In genomic region chr7:142168746-142169145, GRCh38 we compare ENCODE assay signal across 18 cellular contexts. TPM values are rescaled to one million over a fixed set of nuclear protein-coding genes. Genes with fewer than 3 reads are reported as not detected.
A peak's percentile ranks its signal among the peaks of the same experiment; 100 is the strongest.
DNase-seq lines count a peak whose midpoint lies in the region; ATAC-seq, FAIRE-seq and TF ChIP-seq lines count a peak whose summit lies in the region.
"Had no signal": no experiment of that assay in that cellular context is flagged by ENCODE, and none has a peak within 500 bp of the region (broad histone marks: within the 10 kb centered on the region; RNA-seq: fewer than 3 reads in every experiment).

No MANE protein-coding gene starts in this region.

- no peaks in the 10 kb centered on the region for H3K36me3 ChIP-seq in bronchial epithelial cell (ENCODE audit: control insufficient read depth, insufficient read depth, low read length)
- H3K36me3 ChIP-seq in liver (ENCODE audit: control insufficient read depth in 4 of 4, insufficient read depth in 3 of 4, low read depth in 1 of 4, low read length in 3 of 4), result no peaks in the 10 kb centered on the region
- no peaks in the 10 kb centered on the region for H3K36me3 ChIP-seq in neuronal stem cell (replicated peaks in 1 of 2; ENCODE audit: control insufficient read depth in 2 of 2, insufficient read depth in 2 of 2, low read length in 2 of 2)

- TF ChIP-seq RAD21 in liver (IDR thresholded peaks at IDR 0.05), result no peak

- no peak overlapping the region for H3K23ac ChIP-seq in neuronal stem cell (ENCODE audit: low read depth, low read length, poor library complexity)

- no peak overlapping the region for H2BK12ac ChIP-seq in neuronal stem cell (ENCODE audit: low read length)

- H3K4me1 ChIP-seq in liver (ENCODE audit: control insufficient read depth in 4 of 4, insufficient read depth in 4 of 4, low read length in 3 of 4) (peaks cover 0 to 9% (median 4%) of the 10 kb centered on the region in 4 donors), neuronal stem cell (ENCODE audit: control insufficient read depth in 2 of 2, insufficient read depth in 1 of 2, low read depth in 1 of 2, low read length in 2 of 2) (no peaks in the 10 kb centered on the region)

- H3K14ac ChIP-seq in neuronal stem cell (ENCODE audit: low read length), result no peak overlapping the region

- H3K9me3 ChIP-seq in liver (ENCODE audit: control insufficient read depth in 4 of 4, low read length in 3 of 4), result no peaks in the 10 kb centered on the region
- no peaks in the 10 kb centered on the region for H3K9me3 ChIP-seq in neuronal stem cell (replicated peaks in 1 of 2; ENCODE audit: control insufficient read depth in 2 of 2, insufficient read depth in 1 of 2, low read depth in 1 of 2, low read length in 2 of 2)
- H3K9me3 ChIP-seq: neutrophil had no signal

- H2BK15ac ChIP-seq in neuronal stem cell (ENCODE audit: low read length), result no peak overlapping the region

- FAIRE-seq in H54 (lab: Jason Lieb, UNC), result no peak
- FAIRE-seq in bronchial epithelial cell (lab: Jason Lieb, UNC), result no peak
- FAIRE-seq: GM12891 had no signal

- no peak overlapping the region for H2BK120ac ChIP-seq in neuronal stem cell (ENCODE audit: low read depth, low read length)

- peak; percentile 5 for DNase-seq in H54 (ENCODE audit: insufficient read length, low spot score)
- DNase-seq in RKO (ENCODE audit: low spot score), result peak; percentile 50
- peak; percentile 33 for DNase-seq in bronchial epithelial cell (ENCODE audit: low read depth)
- DNase-seq in neuronal stem cell (ENCODE audit: low spot score), result no peak
- no peak for DNase-seq in NCI-H187 treated with DMSO at 0.1 percent for 48 hours (lab: John Stamatoyannopoulos, UW)
- DNase-seq: activated naive CD8-positive, alpha-beta T cell treated with anti-CD3 and anti-CD28 coated beads for 36 hours; activated T-cell treated with anti-CD3 and anti-CD28 coated beads, Interleukin-2, amount 50 U/mL, for 72 hours; foreskin melanocyte; GOT3; NCI-H2029 treated with DMSO at 0.1 percent for 48 hours; NCI-H524; stimulated activated CD4-positive, alpha-beta T cell treated with anti-CD3 and anti-CD28 coated beads, Interleukin-4, amount 100 ng/mL, for 1 hour had no signal

- no peak overlapping the region for H2AFZ ChIP-seq in neuronal stem cell (ENCODE audit: low read length)

- no peak overlapping the region for H3K4me3 ChIP-seq in bronchial epithelial cell (ENCODE audit: low read depth, low read length)
- no peak overlapping the region for H3K4me3 ChIP-seq in liver (ENCODE audit: low read depth in 1 of 3, low read length in 3 of 3)
- no peak overlapping the region for H3K4me3 ChIP-seq in neuronal stem cell (ENCODE audit: low read length in 2 of 2)

- TF ChIP-seq POLR2A in H54 (IDR thresholded peaks at IDR 0.05; ENCODE audit: low read depth, low read length), result no peak

- no peak overlapping the region for H4K8ac ChIP-seq in neuronal stem cell (ENCODE audit: low read depth, low read length)

- TF ChIP-seq CTCF in bronchial epithelial cell (IDR thresholded peaks at IDR 0.05; ENCODE audit: insufficient read depth, low read length, severe bottlenecking) (no peak), liver (IDR thresholded peaks at IDR 0.05; ENCODE audit: low read depth, low read length, missing input control) (no peak)

- H2AK5ac ChIP-seq in neuronal stem cell (ENCODE audit: low read depth, low read length), result no peak overlapping the region

- no peaks in the 10 kb centered on the region for H3K27me3 ChIP-seq in bronchial epithelial cell (ENCODE audit: control insufficient read depth, insufficient read depth, low read length)
- H3K27me3 ChIP-seq in liver (ENCODE audit: control insufficient read depth in 4 of 4, insufficient read depth in 4 of 4, low read length in 3 of 4), result no peaks in the 10 kb centered on the region
- no peaks in the 10 kb centered on the region for H3K27me3 ChIP-seq in neuronal stem cell (ENCODE audit: control insufficient read depth in 3 of 3, insufficient read depth in 3 of 3, low read depth in 1 of 3, low read length in 3 of 3)
- H3K27me3 ChIP-seq: neutrophil had no signal

- H3K27ac ChIP-seq in liver (ENCODE audit: low read depth in 1 of 2, low read length in 2 of 2), result no peak overlapping the region
- no peak overlapping the region for H3K27ac ChIP-seq in neuronal stem cell (replicated peaks; ENCODE audit: low read length)
- H3K27ac ChIP-seq: neutrophil had no signal

- H3K9ac ChIP-seq in liver (ENCODE audit: low read depth in 1 of 2, low read length in 2 of 2), result no peak overlapping the region
- no peak overlapping the region for H3K9ac ChIP-seq in neuronal stem cell (ENCODE audit: low read depth, low read length, poor library complexity)

- no peak overlapping the region for H3K4ac ChIP-seq in neuronal stem cell (ENCODE audit: low read length)

- ATAC-seq in GM21381 (IDR thresholded peaks at IDR 0.05; ENCODE audit: unreplicated experiment), result no peak
- no peak for ATAC-seq in GM19455 (IDR thresholded peaks at IDR 0.05; ENCODE audit: unreplicated experiment)
- ATAC-seq: activated T-cell treated with anti-CD3 and anti-CD28 coated beads, Interleukin-2, amount 50 U/mL, for 72 hours had no signal

- no peak overlapping the region for H2BK5ac ChIP-seq in neuronal stem cell (ENCODE audit: low read length)

- no peak overlapping the region for H4K91ac ChIP-seq in neuronal stem cell (ENCODE audit: low read depth, low read length, poor library complexity)

- H3K18ac ChIP-seq in neuronal stem cell (ENCODE audit: low read length), result no peak overlapping the region

- no peak overlapping the region for H3K4me2 ChIP-seq in neuronal stem cell (ENCODE audit: insufficient read depth, low read length, poor library complexity, severe bottlenecking)

- WGBS in liver, result 96% methylated on average over 2 of the region's 2 CpGs
- WGBS in neuronal stem cell (ENCODE audit: extremely low coverage in 2 of 2, insufficient read length in 2 of 2, insufficient replicate concordance in 1 of 2), 2 donors, result no CpG with 5 or more reads among the region's 2 CpGs

- H3K79me1 ChIP-seq in neuronal stem cell (ENCODE audit: low read depth, low read length), result no peaks in the 10 kb centered on the region

TF ChIP-seq in liver, 16 proteins besides CTCF, POLR2A, EP300 and RAD21:
- TF ChIP-seq FOXA2 (IDR thresholded peaks at IDR 0.05) (no peak), FOXA1 (IDR thresholded peaks at IDR 0.05) (no peak), YY1 (IDR thresholded peaks at IDR 0.05) (no peak), GABPA (IDR thresholded peaks at IDR 0.05 in 1 of 2, conservative IDR thresholded peaks at IDR 0.05 in 1 of 2) (no peak), JUND (IDR thresholded peaks at IDR 0.05) (no peak), REST (IDR thresholded peaks at IDR 0.05) (peak; percentile 98), MAX (IDR thresholded peaks at IDR 0.05) (no peak), RXRA (IDR thresholded peaks at IDR 0.05) (no peak), TAF1 (conservative IDR thresholded peaks at IDR 0.05) (no peak)
TF ChIP-seq in liver: peak in this region for 1.

RNA-seq across cellular contexts. Expression of gene MGAM2, which starts 57.2 kb away (rescaled TPM):
- total RNA-seq in bronchial epithelial cell (under 0.01 TPM in 1 of 2 replicates, not detected in the other), liver (under 1 TPM; 0.09 to 0.59 TPM)
- under 1 TPM; 0.09 to 0.13 TPM for polyA plus RNA-seq in liver
- 0.11 TPM for polyA plus RNA-seq in neuronal stem cell (2013, experiment 1 of 2)
- 0.10 TPM for polyA plus RNA-seq in neuronal stem cell (2013, experiment 2 of 2)
- total RNA-seq: activated naive CD8-positive, alpha-beta T cell treated with anti-CD3 and anti-CD28 coated beads for 36 hours; G401 had no signal

Comparison
In these comparisons a context has a peak if more than half of its experiments do, and no peak if none do; other contexts are left out.
1. DNase-seq: peak in H54 (single experiment), RKO (single experiment) and bronchial epithelial cell (single experiment); none in neuronal stem cell (single experiment) and NCI-H187 treated with DMSO at 0.1 percent for 48 hours (single experiment).